In genomic region chr13:51647067-51647466, GRCh38 we compare ENCODE assay signal across 2 cellular contexts.
TF ChIP-seq lines count a peak whose summit lies in the region.

No MANE protein-coding gene starts in this region.

TF ChIP-seq in H1, 55 proteins besides CTCF, POLR2A, EP300 and RAD21:
- no peak for TF ChIP-seq RBBP5 (IDR thresholded peaks at IDR 0.05; ENCODE audit: borderline replicate concordance, low read depth, low read length)
- TF ChIP-seq NRF1 (IDR thresholded peaks at IDR 0.05; ENCODE audit: low read depth, low read length) = no peak
- TF ChIP-seq TAF7 (optimal IDR thresholded peaks at IDR 0.05; ENCODE audit: borderline replicate concordance, low read depth, low read length) = no peak
- TF ChIP-seq HDAC6 (IDR thresholded peaks at IDR 0.05; ENCODE audit: low read depth, low read length) = no peak
- TF ChIP-seq RFX5 (IDR thresholded peaks at IDR 0.05; ENCODE audit: borderline replicate concordance, low read depth, low read length) = no peak
- TF ChIP-seq TCF12 (IDR thresholded peaks at IDR 0.05; ENCODE audit: low read depth, low read length) = no peak
- TF ChIP-seq HDAC2 (IDR thresholded peaks at IDR 0.05; ENCODE audit: borderline replicate concordance in 1 of 2, low read depth in 2 of 2, low read length in 2 of 2) = no peak
- no peak for TF ChIP-seq POU5F1 (IDR thresholded peaks at IDR 0.05; ENCODE audit: low read depth, low read length)
- TF ChIP-seq NANOG (IDR thresholded peaks at IDR 0.05; ENCODE audit: insufficient read depth, low read depth, low read length, poor library complexity, severe bottlenecking) = no peak
- TF ChIP-seq ATF3 (IDR thresholded peaks at IDR 0.05; ENCODE audit: insufficient read depth, low read depth, low read length) = no peak
- TF ChIP-seq SAP30 (IDR thresholded peaks at IDR 0.05; ENCODE audit: insufficient read depth, insufficient replicate concordance, low read length) = no peak
- TF ChIP-seq KDM1A (IDR thresholded peaks at IDR 0.05; ENCODE audit: borderline replicate concordance, low read length) = no peak
- no peak for TF ChIP-seq BRCA1 (IDR thresholded peaks at IDR 0.05; ENCODE audit: low read depth, low read length)
- no peak for TF ChIP-seq KDM4A (IDR thresholded peaks at IDR 0.05; ENCODE audit: low read depth, low read length, severe bottlenecking)
- TF ChIP-seq TBP (IDR thresholded peaks at IDR 0.05; ENCODE audit: low read depth, low read length) = no peak
- TF ChIP-seq, protein P1, sequence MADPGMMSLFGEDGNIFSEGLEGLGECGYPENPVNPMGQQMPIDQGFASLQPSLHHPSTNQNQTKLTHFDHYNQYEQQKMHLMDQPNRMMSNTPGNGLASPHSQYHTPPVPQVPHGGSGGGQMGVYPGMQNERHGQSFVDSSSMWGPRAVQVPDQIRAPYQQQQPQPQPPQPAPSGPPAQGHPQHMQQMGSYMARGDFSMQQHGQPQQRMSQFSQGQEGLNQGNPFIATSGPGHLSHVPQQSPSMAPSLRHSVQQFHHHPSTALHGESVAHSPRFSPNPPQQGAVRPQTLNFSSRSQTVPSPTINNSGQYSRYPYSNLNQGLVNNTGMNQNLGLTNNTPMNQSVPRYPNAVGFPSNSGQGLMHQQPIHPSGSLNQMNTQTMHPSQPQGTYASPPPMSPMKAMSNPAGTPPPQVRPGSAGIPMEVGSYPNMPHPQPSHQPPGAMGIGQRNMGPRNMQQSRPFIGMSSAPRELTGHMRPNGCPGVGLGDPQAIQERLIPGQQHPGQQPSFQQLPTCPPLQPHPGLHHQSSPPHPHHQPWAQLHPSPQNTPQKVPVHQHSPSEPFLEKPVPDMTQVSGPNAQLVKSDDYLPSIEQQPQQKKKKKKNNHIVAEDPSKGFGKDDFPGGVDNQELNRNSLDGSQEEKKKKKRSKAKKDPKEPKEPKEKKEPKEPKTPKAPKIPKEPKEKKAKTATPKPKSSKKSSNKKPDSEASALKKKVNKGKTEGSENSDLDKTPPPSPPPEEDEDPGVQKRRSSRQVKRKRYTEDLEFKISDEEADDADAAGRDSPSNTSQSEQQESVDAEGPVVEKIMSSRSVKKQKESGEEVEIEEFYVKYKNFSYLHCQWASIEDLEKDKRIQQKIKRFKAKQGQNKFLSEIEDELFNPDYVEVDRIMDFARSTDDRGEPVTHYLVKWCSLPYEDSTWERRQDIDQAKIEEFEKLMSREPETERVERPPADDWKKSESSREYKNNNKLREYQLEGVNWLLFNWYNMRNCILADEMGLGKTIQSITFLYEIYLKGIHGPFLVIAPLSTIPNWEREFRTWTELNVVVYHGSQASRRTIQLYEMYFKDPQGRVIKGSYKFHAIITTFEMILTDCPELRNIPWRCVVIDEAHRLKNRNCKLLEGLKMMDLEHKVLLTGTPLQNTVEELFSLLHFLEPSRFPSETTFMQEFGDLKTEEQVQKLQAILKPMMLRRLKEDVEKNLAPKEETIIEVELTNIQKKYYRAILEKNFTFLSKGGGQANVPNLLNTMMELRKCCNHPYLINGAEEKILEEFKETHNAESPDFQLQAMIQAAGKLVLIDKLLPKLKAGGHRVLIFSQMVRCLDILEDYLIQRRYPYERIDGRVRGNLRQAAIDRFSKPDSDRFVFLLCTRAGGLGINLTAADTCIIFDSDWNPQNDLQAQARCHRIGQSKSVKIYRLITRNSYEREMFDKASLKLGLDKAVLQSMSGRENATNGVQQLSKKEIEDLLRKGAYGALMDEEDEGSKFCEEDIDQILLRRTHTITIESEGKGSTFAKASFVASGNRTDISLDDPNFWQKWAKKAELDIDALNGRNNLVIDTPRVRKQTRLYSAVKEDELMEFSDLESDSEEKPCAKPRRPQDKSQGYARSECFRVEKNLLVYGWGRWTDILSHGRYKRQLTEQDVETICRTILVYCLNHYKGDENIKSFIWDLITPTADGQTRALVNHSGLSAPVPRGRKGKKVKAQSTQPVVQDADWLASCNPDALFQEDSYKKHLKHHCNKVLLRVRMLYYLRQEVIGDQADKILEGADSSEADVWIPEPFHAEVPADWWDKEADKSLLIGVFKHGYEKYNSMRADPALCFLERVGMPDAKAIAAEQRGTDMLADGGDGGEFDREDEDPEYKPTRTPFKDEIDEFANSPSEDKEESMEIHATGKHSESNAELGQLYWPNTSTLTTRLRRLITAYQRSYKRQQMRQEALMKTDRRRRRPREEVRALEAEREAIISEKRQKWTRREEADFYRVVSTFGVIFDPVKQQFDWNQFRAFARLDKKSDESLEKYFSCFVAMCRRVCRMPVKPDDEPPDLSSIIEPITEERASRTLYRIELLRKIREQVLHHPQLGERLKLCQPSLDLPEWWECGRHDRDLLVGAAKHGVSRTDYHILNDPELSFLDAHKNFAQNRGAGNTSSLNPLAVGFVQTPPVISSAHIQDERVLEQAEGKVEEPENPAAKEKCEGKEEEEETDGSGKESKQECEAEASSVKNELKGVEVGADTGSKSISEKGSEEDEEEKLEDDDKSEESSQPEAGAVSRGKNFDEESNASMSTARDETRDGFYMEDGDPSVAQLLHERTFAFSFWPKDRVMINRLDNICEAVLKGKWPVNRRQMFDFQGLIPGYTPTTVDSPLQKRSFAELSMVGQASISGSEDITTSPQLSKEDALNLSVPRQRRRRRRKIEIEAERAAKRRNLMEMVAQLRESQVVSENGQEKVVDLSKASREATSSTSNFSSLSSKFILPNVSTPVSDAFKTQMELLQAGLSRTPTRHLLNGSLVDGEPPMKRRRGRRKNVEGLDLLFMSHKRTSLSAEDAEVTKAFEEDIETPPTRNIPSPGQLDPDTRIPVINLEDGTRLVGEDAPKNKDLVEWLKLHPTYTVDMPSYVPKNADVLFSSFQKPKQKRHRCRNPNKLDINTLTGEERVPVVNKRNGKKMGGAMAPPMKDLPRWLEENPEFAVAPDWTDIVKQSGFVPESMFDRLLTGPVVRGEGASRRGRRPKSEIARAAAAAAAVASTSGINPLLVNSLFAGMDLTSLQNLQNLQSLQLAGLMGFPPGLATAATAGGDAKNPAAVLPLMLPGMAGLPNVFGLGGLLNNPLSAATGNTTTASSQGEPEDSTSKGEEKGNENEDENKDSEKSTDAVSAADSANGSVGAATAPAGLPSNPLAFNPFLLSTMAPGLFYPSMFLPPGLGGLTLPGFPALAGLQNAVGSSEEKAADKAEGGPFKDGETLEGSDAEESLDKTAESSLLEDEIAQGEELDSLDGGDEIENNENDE (IDR thresholded peaks at IDR 0.05; ENCODE audit: insufficient replicate concordance, low read length) = no peak
- TF ChIP-seq SRF (IDR thresholded peaks at IDR 0.05; ENCODE audit: low read depth, low read length) = no peak

TF ChIP-seq in WTC11, 78 proteins besides CTCF, POLR2A, EP300 and RAD21:
- TF ChIP-seq SP1 (CRISPR knock-in tag; conservative IDR thresholded peaks at IDR 0.05) (no peak), ELF4 (CRISPR knock-in tag; IDR thresholded peaks at IDR 0.05; ENCODE audit: low read depth) (no peak), ZNF121 (CRISPR knock-in tag; IDR thresholded peaks at IDR 0.05) (no peak), USF1 (CRISPR knock-in tag; IDR thresholded peaks at IDR 0.05) (no peak), RELA (CRISPR knock-in tag; IDR thresholded peaks at IDR 0.05; ENCODE audit: borderline replicate concordance) (no peak), CDX4 (CRISPR knock-in tag; IDR thresholded peaks at IDR 0.05; ENCODE audit: borderline replicate concordance) (no peak), CREM (CRISPR knock-in tag; IDR thresholded peaks at IDR 0.05) (no peak), IRF1 (CRISPR knock-in tag; IDR thresholded peaks at IDR 0.05) (no peak)
- TF ChIP-seq, protein P2, sequence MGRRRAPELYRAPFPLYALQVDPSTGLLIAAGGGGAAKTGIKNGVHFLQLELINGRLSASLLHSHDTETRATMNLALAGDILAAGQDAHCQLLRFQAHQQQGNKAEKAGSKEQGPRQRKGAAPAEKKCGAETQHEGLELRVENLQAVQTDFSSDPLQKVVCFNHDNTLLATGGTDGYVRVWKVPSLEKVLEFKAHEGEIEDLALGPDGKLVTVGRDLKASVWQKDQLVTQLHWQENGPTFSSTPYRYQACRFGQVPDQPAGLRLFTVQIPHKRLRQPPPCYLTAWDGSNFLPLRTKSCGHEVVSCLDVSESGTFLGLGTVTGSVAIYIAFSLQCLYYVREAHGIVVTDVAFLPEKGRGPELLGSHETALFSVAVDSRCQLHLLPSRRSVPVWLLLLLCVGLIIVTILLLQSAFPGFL (CRISPR knock-in tag; IDR thresholded peaks at IDR 0.05; ENCODE audit: borderline replicate concordance) = no peak
